Comparison of ENCODE assay signal across 22 cellular contexts in the genomic region with DNA sequence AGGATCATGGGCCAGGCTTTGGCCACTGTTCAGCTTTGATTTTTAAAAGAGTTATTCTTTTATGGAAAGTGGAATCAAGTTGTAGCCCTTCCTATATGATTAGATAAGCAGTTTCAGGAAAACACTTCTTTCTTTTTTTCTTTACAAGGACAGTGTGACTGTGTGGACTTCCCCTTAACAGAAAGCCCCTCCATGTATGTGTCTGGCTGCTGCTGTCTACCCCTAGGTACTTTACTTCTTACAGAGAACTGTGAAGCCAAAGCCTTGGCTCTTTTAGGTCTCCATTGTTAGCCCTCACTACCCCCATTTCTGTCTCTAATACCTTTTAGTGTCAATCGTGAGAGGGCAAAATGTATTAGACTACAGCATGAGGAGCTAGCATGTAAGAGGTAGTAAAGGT. TPM values are rescaled to one million over a fixed set of nuclear protein-coding genes. Genes with fewer than 3 reads are reported as not detected.
"Had no signal": no experiment of that assay in that cellular context is flagged by ENCODE, and none has a peak within 500 bp of the region (broad histone marks: within the 10 kb centered on the region; RNA-seq: fewer than 3 reads in every experiment).

No MANE protein-coding gene starts in this region.

- H3K27ac ChIP-seq: brain microvascular endothelial cell, cardiac muscle cell had no signal

- DNase-seq: activated B cell treated with CpG ODN at 0.5 μM for 24 hours; activated CD4-positive, alpha-beta T cell treated with anti-CD3 and anti-CD28 coated beads, Interleukin-2, amount 10 ng/mL, durations not matched to agents 7 days and 5 days; activated CD8-positive, alpha-beta memory T cell treated with anti-CD3 and anti-CD28 coated beads for 24 hours; activated effector memory CD4-positive, alpha-beta T cell treated with anti-CD3 and anti-CD28 coated beads, Interleukin-2, amount 50 U/mL, for 16 hours; activated naive CD4-positive, alpha-beta T cell treated with Interleukin-2 at 50 U/mL for 16 hours; activated naive CD8-positive, alpha-beta T cell treated with anti-CD3 and anti-CD28 coated beads for 36 hours; activated T-cell treated with anti-CD3 and anti-CD28 coated beads, Interleukin-2, amount 50 U/mL, for 4 hours; brain microvascular endothelial cell; MV-4-11; NCI-H1092 treated with DMSO at 0.1 percent for 48 hours; NCI-H1417 treated with DMSO at 0.1 percent for 48 hours; NCI-H1694; NCI-H2029 treated with DMSO at 0.1 percent for 48 hours; NCI-H510A treated with DMSO at 0.1 percent for 48 hours; PC-3; SIG-M5; T-helper 17 cell; T1000 had no signal

- H3K27me3 Mint-ChIP-seq: activated B cell treated with CpG ODN at 0.5 μM for 24 hours; activated CD4-positive, alpha-beta memory T cell treated with anti-CD3 and anti-CD28 coated beads for 36 hours; activated CD4-positive, alpha-beta T cell treated with anti-CD3 and anti-CD28 coated beads, Interleukin-2, amount 10 ng/mL, durations not matched to agents 7 days and 5 days; activated naive CD8-positive, alpha-beta T cell treated with anti-CD3 and anti-CD28 coated beads for 36 hours; T-helper 17 cell had no signal

- FAIRE-seq: TTC549 had no signal

- H3K4me1 Mint-ChIP-seq: activated B cell treated with CpG ODN at 0.5 μM for 24 hours had no signal

- H3K27ac Mint-ChIP-seq: activated B cell treated with CpG ODN at 0.5 μM for 24 hours; activated CD4-positive, alpha-beta memory T cell treated with anti-CD3 and anti-CD28 coated beads for 36 hours; activated CD4-positive, alpha-beta T cell treated with anti-CD3 and anti-CD28 coated beads, Interleukin-2, amount 10 ng/mL, durations not matched to agents 7 days and 5 days; activated naive CD8-positive, alpha-beta T cell treated with anti-CD3 and anti-CD28 coated beads for 36 hours had no signal

- H3K27me3 ChIP-seq: brain microvascular endothelial cell, cardiac muscle cell had no signal

- ATAC-seq: activated T-cell treated with anti-CD3 and anti-CD28 coated beads, Interleukin-2, amount 50 U/mL, for 4 hours; PC-3; T-helper 17 cell had no signal

- H3K4me3 Mint-ChIP-seq: activated B cell treated with CpG ODN at 0.5 μM for 24 hours; activated CD4-positive, alpha-beta memory T cell treated with anti-CD3 and anti-CD28 coated beads for 36 hours; activated CD4-positive, alpha-beta T cell treated with anti-CD3 and anti-CD28 coated beads, Interleukin-2, amount 10 ng/mL, durations not matched to agents 7 days and 5 days; activated naive CD8-positive, alpha-beta T cell treated with anti-CD3 and anti-CD28 coated beads for 36 hours; activated T-cell treated with anti-CD3 and anti-CD28 coated beads, Interleukin-2, amount 50 U/mL, for 4 hours; T-helper 17 cell had no signal

- H3K4me3 ChIP-seq: cardiac muscle cell had no signal

- H3K9me3 Mint-ChIP-seq: activated B cell treated with CpG ODN at 0.5 μM for 24 hours; activated CD4-positive, alpha-beta memory T cell treated with anti-CD3 and anti-CD28 coated beads for 36 hours; activated CD4-positive, alpha-beta T cell treated with anti-CD3 and anti-CD28 coated beads, Interleukin-2, amount 10 ng/mL, durations not matched to agents 7 days and 5 days; activated naive CD8-positive, alpha-beta T cell treated with anti-CD3 and anti-CD28 coated beads for 36 hours; activated T-cell treated with anti-CD3 and anti-CD28 coated beads, Interleukin-2, amount 50 U/mL, for 4 hours had no signal

- H3K36me3 ChIP-seq: brain microvascular endothelial cell, cardiac muscle cell had no signal

RNA-seq across cellular contexts. Expression of a gene that starts 19.1 kb away (rescaled TPM):
- total RNA-seq: cardiac muscle cell, RPMI7951 had no signal
